In the genomic region with DNA sequence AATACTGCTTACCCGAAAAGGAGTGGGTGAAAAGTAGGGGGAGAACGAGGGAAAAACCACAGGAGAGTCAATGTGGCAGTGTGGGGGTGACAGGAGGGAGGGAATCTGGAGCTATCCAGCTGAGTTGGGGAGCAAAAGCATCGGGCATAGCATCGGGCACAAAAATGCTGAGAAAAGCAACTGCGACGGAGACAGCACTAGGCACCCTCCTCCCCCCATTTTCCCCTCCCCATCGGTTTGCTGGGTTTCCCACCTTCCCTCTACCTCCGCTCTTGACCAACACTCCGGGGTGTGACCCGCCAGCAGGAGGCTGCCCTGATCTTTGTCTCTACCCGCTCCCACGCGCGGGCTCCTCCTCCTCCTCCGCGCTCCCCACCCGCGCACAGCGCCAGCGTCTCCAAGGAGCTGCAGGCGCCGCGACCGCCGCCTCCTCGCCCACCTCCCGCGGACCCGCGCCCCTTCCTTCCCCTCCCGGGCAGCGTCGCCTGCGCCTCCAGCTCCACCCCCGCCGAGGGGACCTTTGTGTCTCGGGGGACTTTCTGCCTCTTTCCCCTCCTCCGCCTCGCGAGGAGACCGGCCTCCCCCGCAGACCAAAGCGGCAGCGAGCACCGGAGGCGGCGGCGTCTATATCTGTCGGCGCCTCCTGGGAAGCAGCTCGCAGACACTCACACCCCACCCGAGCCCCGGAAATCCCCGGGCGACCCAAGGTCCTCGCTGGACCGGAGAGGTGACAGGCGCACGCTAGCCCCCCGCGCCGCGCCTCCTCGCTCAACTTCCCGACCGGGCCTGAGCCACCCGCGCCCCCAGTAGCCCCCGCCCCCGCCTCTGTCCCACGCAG, we compare ENCODE assay signal across 8 cellular contexts. TPM values are rescaled to one million over a fixed set of nuclear protein-coding genes. Genes with fewer than 3 reads are reported as not detected.
DNase-seq lines count a peak whose midpoint lies in the region; ATAC-seq and TF ChIP-seq lines count a peak whose summit lies in the region.

No MANE protein-coding gene starts in this region.

- H3K27me3 ChIP-seq in Peyer's patch, result no peaks in the 10 kb centered on the region
- no peaks in the 10 kb centered on the region for H3K27me3 ChIP-seq in neural progenitor cell

- peak overlapping the region; percentile 60 for H3K9ac ChIP-seq in neural progenitor cell

- H3K27me3 Mint-ChIP-seq in neural progenitor cell (ENCODE audit: insufficient read depth, low read depth), result peaks cover 3% of the 10 kb centered on the region

- H3K27ac ChIP-seq in C4-2B (peak overlapping the region; percentile 89), Peyer's patch (peak overlapping the region; percentile 94 to 99 (median 98)), neural progenitor cell (peak overlapping the region; percentile 95), substantia nigra (ENCODE audit: low read depth, low read length, poor library complexity, severe bottlenecking) (peak overlapping the region; percentile 95)

- H3K9me3 Mint-ChIP-seq in neural progenitor cell, result no peaks in the 10 kb centered on the region

- ATAC-seq in GM19043 (IDR thresholded peaks at IDR 0.05; ENCODE audit: low read depth, unreplicated experiment) (peak; percentile 31), HG03378 (IDR thresholded peaks at IDR 0.05; ENCODE audit: unreplicated experiment) (peak; percentile 31)

- peaks cover 37% of the 10 kb centered on the region for H3K4me1 Mint-ChIP-seq in neural progenitor cell

- H3K36me3 Mint-ChIP-seq in neural progenitor cell, result peaks cover 3% of the 10 kb centered on the region

- peak overlapping the region; percentile 92 for H3K4me2 ChIP-seq in neural progenitor cell

- peaks cover 56% of the 10 kb centered on the region for H3K79me2 ChIP-seq in neural progenitor cell (ENCODE audit: low read depth)

- no peaks in the 10 kb centered on the region for H3K9me3 ChIP-seq in Peyer's patch
- H3K9me3 ChIP-seq in neural progenitor cell (ENCODE audit: low read depth), result no peaks in the 10 kb centered on the region

- H3F3A ChIP-seq in neural progenitor cell (ENCODE audit: low read depth), result peaks cover 30% of the 10 kb centered on the region

- H3K4me3 Mint-ChIP-seq in neural progenitor cell, result peak overlapping the region; percentile 97

- DNase-seq in Peyer's patch (peak; percentile 76 to 91 (median 84)), fibroblast of villous mesenchyme (ENCODE audit: low read depth) (peak; percentile 79), neural progenitor cell (ENCODE audit: low spot score) (peak; percentile 82), substantia nigra (lab: John Stamatoyannopoulos, UW) (peak in 48 of 49 donors; percentile 27 to 85 (median 67))
- DNase-seq in activated effector memory CD4-positive, alpha-beta T cell treated with anti-CD3 and anti-CD28 coated beads, Interleukin-2, amount 50 U/mL, for 16 hours, result peak; percentile 92

- peaks cover 0 to 7% (median 0%) of the 10 kb centered on the region in 4 donors for H3K4me1 ChIP-seq in Peyer's patch
- H3K4me1 ChIP-seq in neural progenitor cell, result peaks cover 40% of the 10 kb centered on the region

- peak overlapping the region; percentile 93 for H3K27ac Mint-ChIP-seq in neural progenitor cell

- TF ChIP-seq CTCF in C4-2B (conservative IDR thresholded peaks at IDR 0.05) (no peak), Peyer's patch (IDR thresholded peaks at IDR 0.05) (peak in 5 of 6 experiments; percentile 13 to 48 (median 23)), fibroblast of villous mesenchyme (IDR thresholded peaks at IDR 0.05; ENCODE audit: insufficient read depth, low read depth, low read length) (peak; percentile 14), neural progenitor cell (IDR thresholded peaks at IDR 0.05) (no peak)

- H2AFZ ChIP-seq in neural progenitor cell (replicated peaks), result peak overlapping the region; percentile 93

- peaks cover 52% of the 10 kb centered on the region for H4K20me1 ChIP-seq in neural progenitor cell (ENCODE audit: low read depth)

- peak; percentile 35 to 49 for TF ChIP-seq POLR2A in Peyer's patch (IDR thresholded peaks at IDR 0.05)

- H3K4me3 ChIP-seq in Peyer's patch (peak overlapping the region; percentile 83 to 95 (median 92)), fibroblast of villous mesenchyme (ENCODE audit: low read depth, low read length) (peak overlapping the region; percentile 93), neural progenitor cell (peak overlapping the region; percentile 94)

- H3K36me3 ChIP-seq in Peyer's patch, result no peaks in the 10 kb centered on the region
- no peaks in the 10 kb centered on the region for H3K36me3 ChIP-seq in neural progenitor cell

RNA-seq across cellular contexts. Expression of gene CDK17, which starts 0.9 kb away (rescaled TPM):
- total RNA-seq in Peyer's patch (100 to 1,000 TPM in 1 of 4 donors, 10 to 100 TPM in 3; 41.2 to 126 (median 45.7) TPM), fibroblast of villous mesenchyme (61.5 and 73.8 TPM in 2 replicates), neural progenitor cell (ENCODE audit: low replicate concordance) (57.0 and 61.2 TPM in 2 replicates)

Comparison
In these comparisons a context has a peak if more than half of its experiments do, and no peak if none do; other contexts are left out.
1. Peak in every context shown above with its lines: DNase-seq, ATAC-seq, H3K4me3 ChIP-seq and H3K27ac ChIP-seq.
2. CTCF ChIP-seq: peak in Peyer's patch (5 of 6) and fibroblast of villous mesenchyme (single experiment); none in C4-2B (single experiment) and neural progenitor cell (single experiment).